19 cellular contexts compared by ENCODE assay signal in the genomic region with DNA sequence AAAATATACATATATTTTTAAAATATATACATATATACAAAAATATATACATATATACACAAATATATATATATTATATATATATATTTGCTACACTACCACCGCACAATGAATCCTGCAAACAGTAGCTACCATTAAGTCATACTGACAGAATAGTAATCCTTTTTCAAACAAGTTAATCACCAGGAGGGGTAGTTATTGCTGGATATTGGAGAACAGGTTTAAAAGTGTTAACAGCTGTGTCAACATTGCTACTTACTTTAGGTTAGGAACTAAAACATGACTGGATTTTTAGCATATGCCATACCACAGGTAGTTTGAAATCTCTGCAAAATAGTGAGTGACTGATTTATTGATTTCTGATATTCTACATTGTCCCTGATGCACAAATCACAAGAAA.
DNase-seq lines count a peak whose midpoint lies in the region; ATAC-seq lines count a peak whose summit lies in the region.
"Had no signal": no experiment of that assay in that cellular context is flagged by ENCODE, and none has a peak within 500 bp of the region (broad histone marks: within the 10 kb centered on the region; RNA-seq: fewer than 3 reads in every experiment).

No MANE protein-coding gene starts in this region.

- DNase-seq in NCI-H345 (lab: John Stamatoyannopoulos, UW) = peak; percentile 8
- DNase-seq in NCI-H345 treated with DMSO at 0.1 percent for 48 hours (lab: John Stamatoyannopoulos, UW; ENCODE audit: unreplicated experiment) = no peak
- DNase-seq in NCI-H1436 treated with DMSO at 0.1 percent for 48 hours (lab: John Stamatoyannopoulos, UW) = peak; percentile 13
- DNase-seq in NCI-H69 (lab: John Stamatoyannopoulos, UW) = peak; percentile 97
- peak; percentile 88 for DNase-seq in SHP77 treated with DMSO at 0.1 percent for 48 hours (lab: John Stamatoyannopoulos, UW)
- no peak for DNase-seq in HK-2 (ENCODE audit: unreplicated experiment)
- DNase-seq in C1 segment of cervical spinal cord (lab: John Stamatoyannopoulos, UW) = no peak
- DNase-seq: AML-193; GOT3; HCEC 1CT; KBM-7; MM.1S; NCI-H1048; NCI-H2029 treated with DMSO at 0.1 percent for 48 hours; NCI-H524 treated with DMSO at 0.1 percent for 48 hours; NK-92 treated with Interleukin-12 subunit alpha and Interleukin-12 subunit beta, amount 100 ng/mL, for 24 hours; T-helper 1 cell; T-helper 9 cell had no signal

- ATAC-seq in GM21576 (IDR thresholded peaks at IDR 0.05; ENCODE audit: unreplicated experiment) = no peak

Comparison
In these comparisons a context has a peak if more than half of its experiments do, and no peak if none do; other contexts are left out.
1. DNase-seq: peak in NCI-H345 (single experiment), NCI-H1436 treated with DMSO at 0.1 percent for 48 hours (single experiment), NCI-H69 (single experiment) and SHP77 treated with DMSO at 0.1 percent for 48 hours (single experiment); none in NCI-H345 treated with DMSO at 0.1 percent for 48 hours (single experiment), HK-2 (single experiment) and C1 segment of cervical spinal cord (0 of 14).